ENCODE assay signal across 8 cellular contexts in genomic region chr13:113296842-113297369, GRCh38.
DNase-seq lines count a peak whose midpoint lies in the region; ATAC-seq and TF ChIP-seq lines count a peak whose summit lies in the region.

Gene LAMP1, plus strand, starts transcription at chr13:113297239. Its CDS starts 196 bp downstream, at chr13:113297435.

- CTCF ChIA-PET in GM10248 (lab: Yijun Ruan, JAX): interaction anchor here (1.3 kb wide), 1 partner anchor 20 kb away, joined by 5 read pairs; no protein-coding TSS in a partner anchor

- peaks cover 43% of the 10 kb centered on the region for H3K4me1 Mint-ChIP-seq in activated naive CD4-positive, alpha-beta T cell treated with anti-CD3 and anti-CD28 coated beads, Interleukin-2, amount 50 U/mL, for 24 hours

- no peaks in the 10 kb centered on the region for H3K9me3 Mint-ChIP-seq in activated naive CD4-positive, alpha-beta T cell treated with anti-CD3 and anti-CD28 coated beads, Interleukin-2, amount 50 U/mL, for 24 hours

- DNase-seq in GM10248 (ENCODE audit: extremely low spot score) (peak; percentile 98), NCI-H1092 treated with DMSO at 0.1 percent for 48 hours (lab: John Stamatoyannopoulos, UW) (peak; percentile 95), globus pallidus (ENCODE audit: low spot score) (peak; percentile 92), nucleus accumbens (lab: John Stamatoyannopoulos, UW) (peak; percentile 34 to 99 (median 92)), superior temporal gyrus (ENCODE audit: extremely low spot score) (peak; percentile 95)

- H3K27me3 Mint-ChIP-seq in activated naive CD4-positive, alpha-beta T cell treated with anti-CD3 and anti-CD28 coated beads, Interleukin-2, amount 50 U/mL, for 24 hours: peaks cover 8% of the 10 kb centered on the region

- ATAC-seq in HG02610 (IDR thresholded peaks at IDR 0.05; ENCODE audit: unreplicated experiment) (peak; percentile 74), SK-N-SH treated with all-trans-retinoic acid at 6 μM for 48 hours (peak; percentile 78)

- POLR2A ChIA-PET in GM10248 (lab: Yijun Ruan, JAX): no interaction called here

- H3K27ac Mint-ChIP-seq in activated naive CD4-positive, alpha-beta T cell treated with anti-CD3 and anti-CD28 coated beads, Interleukin-2, amount 50 U/mL, for 24 hours: peak within 1 kb of the TSS; percentile 100

- H3K4me3 Mint-ChIP-seq in activated naive CD4-positive, alpha-beta T cell treated with anti-CD3 and anti-CD28 coated beads, Interleukin-2, amount 50 U/mL, for 24 hours: peak within 1 kb of the TSS; percentile 95

- no peak for TF ChIP-seq CTCF in GM10248 (IDR thresholded peaks at IDR 0.05; ENCODE audit: control extremely low read depth, extremely low read depth, low read depth, missing control alignments)

- peaks cover 2% of the 10 kb centered on the region for H3K36me3 Mint-ChIP-seq in activated naive CD4-positive, alpha-beta T cell treated with anti-CD3 and anti-CD28 coated beads, Interleukin-2, amount 50 U/mL, for 24 hours

TF ChIP-seq in SK-N-SH treated with all-trans-retinoic acid at 6 μM for 48 hours, 23 proteins besides CTCF, POLR2A, EP300 and RAD21:
- TF ChIP-seq ZNF70 (CRISPR knock-in tag; IDR thresholded peaks at IDR 0.05) (no peak), SNAI2 (CRISPR knock-in tag; IDR thresholded peaks at IDR 0.05) (peak; percentile 86; the same call in 1 of the 2 replicates), ZFP30 (CRISPR knock-in tag; IDR thresholded peaks at IDR 0.05) (peak; percentile 44; the same call in 1 of the 2 replicates), ISL1 (CRISPR knock-in tag; IDR thresholded peaks at IDR 0.05) (0 out of 2 replicates have a peak, but pooled peaks have one; percentile 9), CSDC2 (CRISPR knock-in tag; IDR thresholded peaks at IDR 0.05) (0 out of 2 replicates have a peak, but pooled peaks have one; percentile 81), TOX (CRISPR knock-in tag; IDR thresholded peaks at IDR 0.05; ENCODE audit: borderline replicate concordance) (no peak), RARB (CRISPR knock-in tag; IDR thresholded peaks at IDR 0.05) (0 out of 2 replicates have a peak, but pooled peaks have one; percentile 41), ZFP3 (CRISPR knock-in tag; IDR thresholded peaks at IDR 0.05) (peak; percentile 74; the same call in 1 of the 2 replicates), ARNTL (CRISPR knock-in tag; IDR thresholded peaks at IDR 0.05; ENCODE audit: borderline replicate concordance, low read depth) (peak; percentile 98), POU6F1 (CRISPR knock-in tag; IDR thresholded peaks at IDR 0.05; ENCODE audit: borderline replicate concordance, low read depth) (peak; percentile 81; the same call in 1 of the 2 replicates), TSHZ2 (CRISPR knock-in tag; IDR thresholded peaks at IDR 0.05) (peak; percentile 28; the same call in 1 of the 2 replicates)

Comparison
In these comparisons a context has a peak if more than half of its experiments do, and no peak if none do; other contexts are left out.
1. Peak in every context shown above with its lines: DNase-seq and ATAC-seq.